Comparison of ENCODE assay signal across 25 cellular contexts in genomic region chr6:128150376-128150775, GRCh38.
"Had no signal": no experiment of that assay in that cellular context is flagged by ENCODE, and none has a peak within 500 bp of the region (broad histone marks: within the 10 kb centered on the region; RNA-seq: fewer than 3 reads in every experiment).

No MANE protein-coding gene starts in this region.

- H3K4me1 ChIP-seq: SJSA1 had no signal

- H3K9me3 ChIP-seq: SJSA1 had no signal

- H3K36me3 Mint-ChIP-seq: IgD-negative memory B cell, T-cell had no signal

- H3K27me3 Mint-ChIP-seq: IgD-negative memory B cell, T-cell had no signal

- DNase-seq: Kasumi-1; MV-4-11; NCI-H1048; NCI-H1105; NCI-H1417; NCI-H1436 treated with DMSO at 0.1 percent for 48 hours; NCI-H1694; NCI-H187 treated with DMSO at 0.1 percent for 48 hours; NCI-H2029 treated with DMSO at 0.1 percent for 48 hours; NCI-H226; NCI-H446; NCI-H510A; NCI-H524 treated with DMSO at 0.1 percent for 48 hours; NCI-H774; NK-92 treated with Interleukin-12 subunit alpha and Interleukin-12 subunit beta, amount 100 ng/mL, for 24 hours; SHP77 treated with DMSO at 0.1 percent for 48 hours; T-cell had no signal

- H3K4me3 ChIP-seq: K562, SJSA1, SK-N-MC had no signal

- H3K9ac ChIP-seq: KMS-11 had no signal

- H3K27ac Mint-ChIP-seq: T-cell had no signal

- H3K27me3 ChIP-seq: SJSA1 had no signal

- ATAC-seq: HepG2, K562, Panc1, Right ventricle myocardium inferior, T-cell had no signal

- H3K36me3 ChIP-seq: SJSA1 had no signal

- H3K9me3 Mint-ChIP-seq: IgD-negative memory B cell, T-cell had no signal

- H3K27ac ChIP-seq: KMS-11, SJSA1, SK-N-MC had no signal

- H3K4me3 Mint-ChIP-seq: IgD-negative memory B cell, T-cell had no signal

- H3K4me2 ChIP-seq: KMS-11 had no signal

- H3K4me1 Mint-ChIP-seq: T-cell had no signal
